Comparison of ENCODE assay signal across 10 cellular contexts in the genomic region with DNA sequence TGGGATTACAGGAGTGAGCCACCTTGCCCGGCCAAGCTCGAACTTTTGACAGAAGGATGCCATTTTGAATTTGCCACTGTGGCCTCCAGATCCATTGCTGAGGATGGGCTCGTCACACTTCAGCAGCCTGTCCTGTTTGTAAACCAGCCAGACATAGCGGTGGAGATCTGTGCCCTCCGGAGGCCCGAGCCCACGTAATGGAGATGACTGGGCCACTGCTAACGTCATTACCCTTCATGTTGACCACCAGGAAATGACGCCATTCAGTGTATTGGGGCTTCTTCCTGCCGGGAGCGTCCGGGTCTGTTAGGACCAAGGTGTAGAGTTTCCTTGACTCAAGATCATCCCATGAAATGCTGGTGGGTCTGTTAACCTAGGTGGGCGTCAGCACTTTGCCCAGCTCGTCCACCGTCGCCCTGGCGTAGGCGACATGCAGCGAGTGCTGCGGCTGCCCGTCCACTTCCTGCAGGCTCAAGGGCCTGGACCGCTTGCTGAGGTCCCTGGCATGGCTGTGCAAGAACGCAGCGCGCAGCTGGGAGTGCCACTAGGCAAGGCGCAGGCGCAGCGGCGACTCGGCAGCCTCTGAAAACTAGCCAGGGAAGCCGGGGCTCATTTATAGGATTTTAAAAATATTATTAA. TPM values are rescaled to one million over a fixed set of nuclear protein-coding genes. Genes with fewer than 3 reads are reported as not detected.
DNase-seq lines count a peak whose midpoint lies in the region; ATAC-seq and TF ChIP-seq lines count a peak whose summit lies in the region.
"Had no signal": no experiment of that assay in that cellular context is flagged by ENCODE, and none has a peak within 500 bp of the region (broad histone marks: within the 10 kb centered on the region; RNA-seq: fewer than 3 reads in every experiment).

No MANE protein-coding gene starts in this region.

- H3K9me3 ChIP-seq in esophagus (ENCODE audit: control insufficient read depth in 2 of 2, insufficient read depth in 1 of 2, low read depth in 1 of 2, low read length in 1 of 2) (peaks cover 0 to 3% of the 10 kb centered on the region in 2 donors), stomach (no peaks in the 10 kb centered on the region)

- TF ChIP-seq CTCF in stomach (IDR thresholded peaks at IDR 0.05) (no peak), coronary artery (IDR thresholded peaks at IDR 0.05) (no peak)

- TF ChIP-seq POLR2A in stomach (IDR thresholded peaks at IDR 0.05): no peak

- peak overlapping the region in 1 of 2 donors; percentile 6 for H3K4me3 ChIP-seq in esophagus (ENCODE audit: low read depth in 1 of 2, low read length in 2 of 2)
- no peak overlapping the region for H3K4me3 ChIP-seq in stomach
- no peak overlapping the region for H3K4me3 ChIP-seq in coronary artery

- intact Hi-C loops in stomach (cut with DNase I; ENCODE audit: low total_unique reads): no loop called here

- peak; percentile 22 for DNase-seq in activated gamma-delta T cell (lab: John Stamatoyannopoulos, UW)
- DNase-seq in activated gamma-delta T cell treated with Interleukin-2 at 50 U/mL for 16 hours: no peak
- DNase-seq in activated CD4-positive, alpha-beta T cell treated with anti-CD3 and anti-CD28 coated beads, Interleukin-2, amount 50 U/mL, for 48 hours: peak; percentile 47 to 54
- DNase-seq in stomach: no peak
- no peak for DNase-seq in coronary artery (ENCODE audit: low spot score)
- no peak for DNase-seq in DMS79 treated with DMSO at 0.1 percent for 48 hours (lab: John Stamatoyannopoulos, UW)
- DNase-seq: kidney glomerular epithelial cell, WERI-Rb-1 had no signal

- TF ChIP-seq EP300 in stomach (IDR thresholded peaks at IDR 0.05): no peak

- H3K36me3 ChIP-seq in esophagus (ENCODE audit: control insufficient read depth in 2 of 2, insufficient read depth in 2 of 2, low read length in 1 of 2): no peaks in the 10 kb centered on the region
- H3K36me3 ChIP-seq in stomach: no peaks in the 10 kb centered on the region
- H3K36me3 ChIP-seq: WERI-Rb-1 had no signal

- peaks cover 0 to 2% of the 10 kb centered on the region in 2 donors for H3K4me1 ChIP-seq in esophagus (ENCODE audit: control insufficient read depth in 2 of 2, insufficient read depth in 2 of 2, low read length in 1 of 2)
- H3K4me1 ChIP-seq in stomach: peaks cover 0 to 15% (median 10%) of the 10 kb centered on the region in 4 donors

- peak overlapping the region; percentile 43 to 45 for H3K27ac ChIP-seq in esophagus (ENCODE audit: low read depth in 2 of 2, low read length in 1 of 2)
- peak overlapping the region; percentile 6 to 66 (median 55) for H3K27ac ChIP-seq in stomach
- H3K27ac ChIP-seq in coronary artery: no peak overlapping the region
- H3K27ac ChIP-seq: WERI-Rb-1 had no signal

- no peak for ATAC-seq in GM21737 (IDR thresholded peaks at IDR 0.05; ENCODE audit: unreplicated experiment)

- WGBS in esophagus, 2 donors: 85 to 86% methylated on average over 31 of the region's 31 CpGs
- WGBS in stomach, 5 donors: 83 to 95% (median 90%) methylated on average over 26 to 31 of the region's 31 CpGs

- no peaks in the 10 kb centered on the region for H3K27me3 ChIP-seq in esophagus (ENCODE audit: control insufficient read depth in 1 of 2, insufficient read depth in 2 of 2, low read length in 2 of 2)
- H3K27me3 ChIP-seq in stomach: no peaks in the 10 kb centered on the region

RNA-seq across cellular contexts. Expression of a gene that starts 40.8 kb away (rescaled TPM):
- polyA plus RNA-seq in esophagus (1 to 10 TPM; 1.2 to 3.0 TPM), stomach (1 to 10 TPM; 2.8 to 5.3 (median 3.0) TPM)
- 10 to 100 TPM in 4 of 5 donors, under 1 TPM in 1; 0.58 to 50.9 (median 25.4) TPM for total RNA-seq in stomach

Comparison
In these comparisons a context has a peak if more than half of its experiments do, and no peak if none do; other contexts are left out.
1. DNase-seq: peak in activated gamma-delta T cell (single experiment) and activated CD4-positive, alpha-beta T cell treated with anti-CD3 and anti-CD28 coated beads, Interleukin-2, amount 50 U/mL, for 48 hours (2 of 2); none in activated gamma-delta T cell treated with Interleukin-2 at 50 U/mL for 16 hours (single experiment), stomach (single experiment), coronary artery (single experiment) and DMS79 treated with DMSO at 0.1 percent for 48 hours (single experiment).
2. H3K27ac ChIP-seq: peak in esophagus (2 of 2) and stomach (5 of 5); none in coronary artery (0 of 2).